In genomic region chr2:65504814-65505697, GRCh38 we compare ENCODE assay signal across 25 cellular contexts.
DNase-seq lines count a peak whose midpoint lies in the region; ATAC-seq and TF ChIP-seq lines count a peak whose summit lies in the region.
"Had no signal": no experiment of that assay in that cellular context is flagged by ENCODE, and none has a peak within 500 bp of the region (broad histone marks: within the 10 kb centered on the region; RNA-seq: fewer than 3 reads in every experiment).

No MANE protein-coding gene starts in this region.

- peak; percentile 85 for ATAC-seq in RWPE2 (ENCODE audit: low read depth)
- ATAC-seq in left lung, result peak; percentile 56
- no peak for ATAC-seq in HG03045 (IDR thresholded peaks at IDR 0.05; ENCODE audit: unreplicated experiment)
- ATAC-seq in activated CD8-positive, alpha-beta memory T cell treated with anti-CD3 and anti-CD28 coated beads, Interleukin-2, amount 10 ng/mL, durations not matched to agents 7 days and 5 days, result no peak
- ATAC-seq: activated naive CD4-positive, alpha-beta T cell treated with anti-CD3 and anti-CD28 coated beads, Interleukin-2, amount 50 U/mL, for 72 hours; left lobe of liver; stimulated activated effector memory CD8-positive, alpha-beta T cell treated with anti-CD3 and anti-CD28 coated beads, Interleukin-12 subunit alpha, Interleukin-12 subunit beta, amount 100 ng/mL, for 72 hours had no signal

- H3K36me3 ChIP-seq in RWPE2 (ENCODE audit: low read depth) (no peaks in the 10 kb centered on the region), left lung (no peaks in the 10 kb centered on the region)
- H3K36me3 ChIP-seq: neutrophil, tibial nerve had no signal

- no peak overlapping the region for H3K4me3 ChIP-seq in RWPE2 (ENCODE audit: severe bottlenecking)
- no peak overlapping the region for H3K4me3 ChIP-seq in left lung
- H3K4me3 ChIP-seq: tibial nerve had no signal

- no peaks in the 10 kb centered on the region for H3K9me3 Mint-ChIP-seq in activated CD8-positive, alpha-beta memory T cell treated with anti-CD3 and anti-CD28 coated beads, Interleukin-2, amount 10 ng/mL, durations not matched to agents 7 days and 5 days (ENCODE audit: low read depth)
- H3K9me3 Mint-ChIP-seq: activated naive CD4-positive, alpha-beta T cell treated with anti-CD3 and anti-CD28 coated beads, Interleukin-2, amount 50 U/mL, for 72 hours; stimulated activated effector memory CD8-positive, alpha-beta T cell treated with anti-CD3 and anti-CD28 coated beads, Interleukin-12 subunit alpha, Interleukin-12 subunit beta, amount 100 ng/mL, for 72 hours had no signal

- H3K9me3 ChIP-seq in RWPE2 (ENCODE audit: severe bottlenecking) (no peaks in the 10 kb centered on the region), left lung (peaks cover 0 to 2% of the 10 kb centered on the region in 2 donors)
- H3K9me3 ChIP-seq: neutrophil, tibial nerve had no signal

- H3K4me1 Mint-ChIP-seq in activated CD8-positive, alpha-beta memory T cell treated with anti-CD3 and anti-CD28 coated beads, Interleukin-2, amount 10 ng/mL, durations not matched to agents 7 days and 5 days, result no peaks in the 10 kb centered on the region
- H3K4me1 Mint-ChIP-seq: stimulated activated effector memory CD8-positive, alpha-beta T cell treated with anti-CD3 and anti-CD28 coated beads, Interleukin-12 subunit alpha, Interleukin-12 subunit beta, amount 100 ng/mL, for 72 hours had no signal

- H3K4me3 Mint-ChIP-seq in activated CD8-positive, alpha-beta memory T cell treated with anti-CD3 and anti-CD28 coated beads, Interleukin-2, amount 10 ng/mL, durations not matched to agents 7 days and 5 days, result no peak overlapping the region
- H3K4me3 Mint-ChIP-seq: CD4-positive, alpha-beta T cell; naive B cell; stimulated activated effector memory CD8-positive, alpha-beta T cell treated with anti-CD3 and anti-CD28 coated beads, Interleukin-12 subunit alpha, Interleukin-12 subunit beta, amount 100 ng/mL, for 72 hours had no signal

- CTCF ChIA-PET in activated CD8-positive, alpha-beta memory T cell treated with anti-CD3 and anti-CD28 coated beads, Interleukin-2, amount 10 ng/mL, durations not matched to agents 7 days and 5 days (lab: Charles Lee), result no interaction called here

- no peak overlapping the region for H3K27ac Mint-ChIP-seq in activated CD8-positive, alpha-beta memory T cell treated with anti-CD3 and anti-CD28 coated beads, Interleukin-2, amount 10 ng/mL, durations not matched to agents 7 days and 5 days
- H3K27ac Mint-ChIP-seq: activated naive CD4-positive, alpha-beta T cell treated with anti-CD3 and anti-CD28 coated beads, Interleukin-2, amount 50 U/mL, for 72 hours; CD4-positive, alpha-beta T cell; progenitor cell of endocrine pancreas; stimulated activated effector memory CD8-positive, alpha-beta T cell treated with anti-CD3 and anti-CD28 coated beads, Interleukin-12 subunit alpha, Interleukin-12 subunit beta, amount 100 ng/mL, for 72 hours had no signal

- H3K4me1 ChIP-seq in RWPE2 (ENCODE audit: insufficient read depth, poor library complexity, severe bottlenecking) (peaks cover 13% of the 10 kb centered on the region), left lung (no peaks in the 10 kb centered on the region)
- H3K4me1 ChIP-seq: tibial nerve had no signal

- H3K27ac ChIP-seq in RWPE2 (ENCODE audit: poor library complexity, severe bottlenecking), result no peak overlapping the region
- no peak overlapping the region for H3K27ac ChIP-seq in left lung
- H3K27ac ChIP-seq: neutrophil, tibial nerve had no signal

- peaks cover 33% of the 10 kb centered on the region for H3K27me3 Mint-ChIP-seq in activated CD8-positive, alpha-beta memory T cell treated with anti-CD3 and anti-CD28 coated beads, Interleukin-2, amount 10 ng/mL, durations not matched to agents 7 days and 5 days
- H3K27me3 Mint-ChIP-seq: CD4-positive, alpha-beta T cell; naive B cell had no signal

- intact Hi-C loops in left lung (cut with DNase I), result no loop called here

- DNase-seq in SIG-M5 treated with dmso at 0.1 percent for 504 hours (lab: John Stamatoyannopoulos, UW; ENCODE audit: unreplicated experiment) (peak; percentile 24), SIG-M5 (lab: John Stamatoyannopoulos, UW) (no peak), RWPE2 (ENCODE audit: low spot score) (no peak), left lung (no peak), ureter (ENCODE audit: low spot score) (peak; percentile 71), retina (no peak)
- no peak for DNase-seq in activated CD8-positive, alpha-beta memory T cell treated with anti-CD3 and anti-CD28 coated beads, Interleukin-2, amount 10 ng/mL, durations not matched to agents 7 days and 5 days
- DNase-seq: 8988T; activated CD4-positive, alpha-beta T cell treated with anti-CD3 and anti-CD28 coated beads for 4 hours; CD4-positive, alpha-beta T cell; effector CD8-positive, alpha-beta T cell; Karpas-422; naive B cell; NCI-H1436; NCI-H2081; NCI-H526; Right ventricle myocardium superior; stimulated activated CD4-positive, alpha-beta T cell treated with anti-CD3 and anti-CD28 coated beads, Interleukin-15, amount 100 ng/mL, for 24 hours had no signal

- no peak for TF ChIP-seq CTCF in RWPE2 (IDR thresholded peaks at IDR 0.05; ENCODE audit: poor library complexity, severe bottlenecking)
- TF ChIP-seq CTCF in left lung (IDR thresholded peaks at IDR 0.05), result no peak

- H3K27me3 ChIP-seq in RWPE2 (ENCODE audit: insufficient read depth, poor library complexity, severe bottlenecking), result no peaks in the 10 kb centered on the region
- H3K27me3 ChIP-seq in left lung, result no peaks in the 10 kb centered on the region
- H3K27me3 ChIP-seq: tibial nerve had no signal

- no peaks in the 10 kb centered on the region for H3K36me3 Mint-ChIP-seq in activated CD8-positive, alpha-beta memory T cell treated with anti-CD3 and anti-CD28 coated beads, Interleukin-2, amount 10 ng/mL, durations not matched to agents 7 days and 5 days
- H3K36me3 Mint-ChIP-seq: activated naive CD4-positive, alpha-beta T cell treated with anti-CD3 and anti-CD28 coated beads, Interleukin-2, amount 50 U/mL, for 72 hours; naive B cell; stimulated activated effector memory CD8-positive, alpha-beta T cell treated with anti-CD3 and anti-CD28 coated beads, Interleukin-12 subunit alpha, Interleukin-12 subunit beta, amount 100 ng/mL, for 72 hours had no signal

Comparison
In these comparisons a context has a peak if more than half of its experiments do, and no peak if none do; other contexts are left out.
1. DNase-seq: peak in SIG-M5 treated with dmso at 0.1 percent for 504 hours (single experiment) and ureter (single experiment); none in SIG-M5 (single experiment), RWPE2 (single experiment), left lung (0 of 2), retina (single experiment) and activated CD8-positive, alpha-beta memory T cell treated with anti-CD3 and anti-CD28 coated beads, Interleukin-2, amount 10 ng/mL, durations not matched to agents 7 days and 5 days (single experiment).
2. ATAC-seq: peak in RWPE2 (single experiment) and left lung (single experiment); none in HG03045 (single experiment) and activated CD8-positive, alpha-beta memory T cell treated with anti-CD3 and anti-CD28 coated beads, Interleukin-2, amount 10 ng/mL, durations not matched to agents 7 days and 5 days (single experiment).